Comparison of ENCODE assay signal across 19 cellular contexts in genomic region chr19:6510618-6511017, GRCh38. TPM values are rescaled to one million over a fixed set of nuclear protein-coding genes. Genes with fewer than 3 reads are reported as not detected.
"Had no signal": no experiment of that assay in that cellular context is flagged by ENCODE, and none has a peak within 500 bp of the region (broad histone marks: within the 10 kb centered on the region; RNA-seq: fewer than 3 reads in every experiment).

No MANE protein-coding gene starts in this region.

- H3K4me1 ChIP-seq: right atrium auricular region, transverse colon had no signal

- H3K27me3 ChIP-seq: heart left ventricle, right atrium auricular region, transverse colon had no signal

- H3K27ac ChIP-seq: coronary artery, heart left ventricle, right atrium auricular region, thoracic aorta, transverse colon had no signal

- H3K36me3 Mint-ChIP-seq: naive B cell had no signal

- H3K36me3 ChIP-seq: heart left ventricle, right atrium auricular region, thoracic aorta, transverse colon had no signal

- DNase-seq: effector CD8-positive, alpha-beta T cell; heart left ventricle; hippocampal formation; mesendoderm; naive B cell; nephron progenitor cell; small intestine; stimulated activated CD4-positive, alpha-beta T cell treated with anti-CD3 and anti-CD28 coated beads, Interleukin-2, amount 100 ng/mL, for 48 hours; stimulated activated naive CD4-positive, alpha-beta T cell treated with Interleukin-2 at 50 U/mL for 16 hours; transverse colon had no signal

- H3K4me3 ChIP-seq: coronary artery, heart left ventricle, right atrium auricular region, thoracic aorta, transverse colon had no signal

- H3K27me3 Mint-ChIP-seq: naive B cell had no signal

- H3K4me3 Mint-ChIP-seq: naive B cell, nephron progenitor cell had no signal

- H3K9me3 ChIP-seq: heart left ventricle, right atrium auricular region, thoracic aorta, transverse colon had no signal

- H3K9me3 Mint-ChIP-seq: naive B cell, nephron progenitor cell had no signal

- H3K27ac Mint-ChIP-seq: naive B cell, nephron progenitor cell had no signal

RNA-seq across cellular contexts. Expression of gene TUBB4A, which starts 8.5 kb away (rescaled TPM):
- total RNA-seq: dermis microvascular lymphatic vessel endothelial cell, fibroblast of lung, glomerular endothelial cell, lung microvascular endothelial cell, osteocyte, thoracic aorta had no signal
- polyA plus RNA-seq: fibroblast of lung had no signal

RNA-seq across cellular contexts. Expression of gene DENND1C, which starts 29.0 kb away (rescaled TPM):
- total RNA-seq: dermis microvascular lymphatic vessel endothelial cell, fibroblast of lung, frontal cortex, glomerular endothelial cell, lung microvascular endothelial cell, osteocyte had no signal
- polyA plus RNA-seq: fibroblast of lung had no signal

RNA-seq across cellular contexts. Expression of gene CRB3, which starts 46.5 kb away (rescaled TPM):
- total RNA-seq: dermis microvascular lymphatic vessel endothelial cell, glomerular endothelial cell, lung microvascular endothelial cell, osteocyte had no signal
- polyA plus RNA-seq: fibroblast of lung had no signal
